26 cellular contexts compared by ENCODE assay signal in the genomic region with DNA sequence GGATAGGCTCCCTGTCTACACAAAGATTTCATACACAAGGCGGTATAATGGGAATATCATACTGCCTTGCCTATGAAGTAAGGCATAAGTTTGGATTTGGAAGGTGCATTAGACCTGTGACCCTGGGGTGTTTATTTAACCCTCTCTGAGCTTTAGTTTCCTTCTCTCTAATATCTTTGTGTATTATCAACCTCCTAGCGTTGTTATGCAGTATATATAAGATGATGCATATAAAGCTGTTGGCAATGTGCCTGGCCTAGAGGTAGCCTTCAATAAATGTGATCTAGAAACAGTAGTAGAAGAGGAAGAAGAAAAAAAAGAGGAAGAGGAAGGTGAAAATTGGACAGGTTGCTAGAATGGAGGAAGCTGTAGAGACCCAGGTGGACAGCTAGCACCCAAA.
"Had no signal": no experiment of that assay in that cellular context is flagged by ENCODE, and none has a peak within 500 bp of the region (broad histone marks: within the 10 kb centered on the region; RNA-seq: fewer than 3 reads in every experiment).

No MANE protein-coding gene starts in this region.

- H2AFZ ChIP-seq: PC-9 had no signal

- H3K4me3 ChIP-seq: cardiac muscle cell, PC-9 had no signal

- DNase-seq: activated CD4-positive, alpha-beta memory T cell treated with anti-CD3 and anti-CD28 coated beads, Interleukin-2, amount 10 ng/mL, durations not matched to agents 7 days and 5 days; activated CD4-positive, alpha-beta T cell treated with anti-CD3 and anti-CD28 coated beads for 36 hours; activated CD4-positive, alpha-beta T cell treated with anti-CD3 and anti-CD28 coated beads, Interleukin-2, amount 50 U/mL, for 1 hour; activated gamma-delta T cell treated with Interleukin-2 at 50 U/mL for 16 hours; activated naive CD4-positive, alpha-beta T cell treated with anti-CD3 and anti-CD28 coated beads, Interleukin-2, amount 10 ng/mL, durations not matched to agents 7 days and 5 days; activated naive CD8-positive, alpha-beta T cell treated with anti-CD3 and anti-CD28 coated beads for 36 hours; activated T-cell treated with anti-CD3 and anti-CD28 coated beads for 4 hours; activated T-cell treated with anti-CD3 and anti-CD28 coated beads, Interleukin-2, amount 50 U/mL, for 48 hours; brain microvascular endothelial cell; IMR-90; Kasumi-1; KBM-7; NCI-H1105 treated with DMSO at 0.1 percent for 48 hours; NCI-H1436 treated with DMSO at 0.1 percent for 48 hours; NCI-H187; NCI-H2081 treated with DMSO at 0.1 percent for 48 hours; NCI-H2171; NCI-H2227 treated with DMSO at 0.1 percent for 48 hours; NCI-H526; NCI-H82; PC-9; SIG-M5; T-helper 1 cell had no signal

- H3K4me2 ChIP-seq: PC-9 had no signal

- H3K36me3 ChIP-seq: brain microvascular endothelial cell, cardiac muscle cell had no signal

- H3K27ac ChIP-seq: brain microvascular endothelial cell, cardiac muscle cell, PC-9, VCaP had no signal

- H3K27me3 ChIP-seq: brain microvascular endothelial cell, cardiac muscle cell had no signal

- ATAC-seq: activated CD4-positive, alpha-beta T cell treated with anti-CD3 and anti-CD28 coated beads for 36 hours; activated T-helper 17 cell treated with anti-CD3 and anti-CD28 coated beads, Interleukin-2, amount 50 U/mL, for 72 hours had no signal
